ENCODE assay signal across 8 cellular contexts in genomic region chr2:233566141-233566956, GRCh38. TPM values are rescaled to one million over a fixed set of nuclear protein-coding genes. Genes with fewer than 3 reads are reported as not detected.
DNase-seq lines count a peak whose midpoint lies in the region; ATAC-seq and TF ChIP-seq lines count a peak whose summit lies in the region.

A gene with protein sequence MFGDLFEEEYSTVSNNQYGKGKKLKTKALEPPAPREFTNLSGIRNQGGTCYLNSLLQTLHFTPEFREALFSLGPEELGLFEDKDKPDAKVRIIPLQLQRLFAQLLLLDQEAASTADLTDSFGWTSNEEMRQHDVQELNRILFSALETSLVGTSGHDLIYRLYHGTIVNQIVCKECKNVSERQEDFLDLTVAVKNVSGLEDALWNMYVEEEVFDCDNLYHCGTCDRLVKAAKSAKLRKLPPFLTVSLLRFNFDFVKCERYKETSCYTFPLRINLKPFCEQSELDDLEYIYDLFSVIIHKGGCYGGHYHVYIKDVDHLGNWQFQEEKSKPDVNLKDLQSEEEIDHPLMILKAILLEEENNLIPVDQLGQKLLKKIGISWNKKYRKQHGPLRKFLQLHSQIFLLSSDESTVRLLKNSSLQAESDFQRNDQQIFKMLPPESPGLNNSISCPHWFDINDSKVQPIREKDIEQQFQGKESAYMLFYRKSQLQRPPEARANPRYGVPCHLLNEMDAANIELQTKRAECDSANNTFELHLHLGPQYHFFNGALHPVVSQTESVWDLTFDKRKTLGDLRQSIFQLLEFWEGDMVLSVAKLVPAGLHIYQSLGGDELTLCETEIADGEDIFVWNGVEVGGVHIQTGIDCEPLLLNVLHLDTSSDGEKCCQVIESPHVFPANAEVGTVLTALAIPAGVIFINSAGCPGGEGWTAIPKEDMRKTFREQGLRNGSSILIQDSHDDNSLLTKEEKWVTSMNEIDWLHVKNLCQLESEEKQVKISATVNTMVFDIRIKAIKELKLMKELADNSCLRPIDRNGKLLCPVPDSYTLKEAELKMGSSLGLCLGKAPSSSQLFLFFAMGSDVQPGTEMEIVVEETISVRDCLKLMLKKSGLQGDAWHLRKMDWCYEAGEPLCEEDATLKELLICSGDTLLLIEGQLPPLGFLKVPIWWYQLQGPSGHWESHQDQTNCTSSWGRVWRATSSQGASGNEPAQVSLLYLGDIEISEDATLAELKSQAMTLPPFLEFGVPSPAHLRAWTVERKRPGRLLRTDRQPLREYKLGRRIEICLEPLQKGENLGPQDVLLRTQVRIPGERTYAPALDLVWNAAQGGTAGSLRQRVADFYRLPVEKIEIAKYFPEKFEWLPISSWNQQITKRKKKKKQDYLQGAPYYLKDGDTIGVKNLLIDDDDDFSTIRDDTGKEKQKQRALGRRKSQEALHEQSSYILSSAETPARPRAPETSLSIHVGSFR (minus strand): TSS chr2:233566782. CDS start chr2:233565554, 1,228 bp downstream.

- peak within 1 kb of the TSS; percentile 93 for H3K4me3 Mint-ChIP-seq in activated T-helper 2 cell treated with anti-CD3 and anti-CD28 coated beads, Interferon-gamma antibody, Interleukin-2, Interleukin-4, amounts not matched to agents 10 μg/mL and 5 μg/mL and 100 μg/mL, durations not matched to agents 14 hours and 24 hours and 36 hours (ENCODE audit: low read depth)
- peak within 1 kb of the TSS; percentile 93 to 99 (median 97) for H3K4me3 Mint-ChIP-seq in naive B cell
- peak within 1 kb of the TSS; percentile 93 for H3K4me3 Mint-ChIP-seq in stimulated activated effector memory CD8-positive, alpha-beta T cell treated with anti-CD3 and anti-CD28 coated beads, Interleukin-12 subunit alpha, Interleukin-12 subunit beta, amount 100 ng/mL, for 72 hours

- H3K4me3 ChIP-seq in Jurkat, Clone E6-1 (ENCODE audit: low read length), result peak within 1 kb of the TSS; percentile 72
- peak within 1 kb of the TSS; percentile 78 to 96 (median 89) for H3K4me3 ChIP-seq in Peyer's patch
- H3K4me3 ChIP-seq in fibroblast of mammary gland (ENCODE audit: control insufficient read depth, low read depth, low read length), result peak within 1 kb of the TSS; percentile 75

- DNase-seq in CMK (ENCODE audit: low read depth), result peak; percentile 73
- peak; percentile 26 for DNase-seq in Jurkat, Clone E6-1 (ENCODE audit: low read depth, low spot score)
- DNase-seq in Peyer's patch, result peak; percentile 48 to 90 (median 88)
- peak; percentile 33 for DNase-seq in activated T-helper 2 cell treated with anti-CD3 and anti-CD28 coated beads, Interferon-gamma antibody, Interleukin-2, Interleukin-4, amounts not matched to agents 10 μg/mL and 5 μg/mL and 100 μg/mL, durations not matched to agents 14 hours and 24 hours and 36 hours (ENCODE audit: low spot score)
- peak; percentile 89 for DNase-seq in fibroblast of mammary gland (ENCODE audit: low read depth)
- DNase-seq in naive B cell, result peak; percentile 23
- peak; percentile 32 to 80 for DNase-seq in stimulated activated effector memory CD8-positive, alpha-beta T cell treated with anti-CD3 and anti-CD28 coated beads, Interleukin-12 subunit alpha, Interleukin-12 subunit beta, amount 100 ng/mL, for 72 hours (ENCODE audit: low spot score in 2 of 2)

- peaks cover 0 to 6% (median 2%) of the 10 kb centered on the region in 4 donors for H3K4me1 ChIP-seq in Peyer's patch

- peak within 1 kb of the TSS; percentile 87 for H3K27ac Mint-ChIP-seq in activated T-helper 2 cell treated with anti-CD3 and anti-CD28 coated beads, Interferon-gamma antibody, Interleukin-2, Interleukin-4, amounts not matched to agents 10 μg/mL and 5 μg/mL and 100 μg/mL, durations not matched to agents 14 hours and 24 hours and 36 hours
- peak within 1 kb of the TSS; percentile 95 to 98 (median 96) for H3K27ac Mint-ChIP-seq in naive B cell
- H3K27ac Mint-ChIP-seq in stimulated activated effector memory CD8-positive, alpha-beta T cell treated with anti-CD3 and anti-CD28 coated beads, Interleukin-12 subunit alpha, Interleukin-12 subunit beta, amount 100 ng/mL, for 72 hours, result peak within 1 kb of the TSS; percentile 99

- H3K9me3 Mint-ChIP-seq in activated T-helper 2 cell treated with anti-CD3 and anti-CD28 coated beads, Interferon-gamma antibody, Interleukin-2, Interleukin-4, amounts not matched to agents 10 μg/mL and 5 μg/mL and 100 μg/mL, durations not matched to agents 14 hours and 24 hours and 36 hours, result no peaks in the 10 kb centered on the region
- no peaks in the 10 kb centered on the region for H3K9me3 Mint-ChIP-seq in naive B cell
- H3K9me3 Mint-ChIP-seq in stimulated activated effector memory CD8-positive, alpha-beta T cell treated with anti-CD3 and anti-CD28 coated beads, Interleukin-12 subunit alpha, Interleukin-12 subunit beta, amount 100 ng/mL, for 72 hours, result no peaks in the 10 kb centered on the region

- TF ChIP-seq CTCF in Peyer's patch (IDR thresholded peaks at IDR 0.05) (no peak), fibroblast of mammary gland (conservative IDR thresholded peaks at IDR 0.05; ENCODE audit: control insufficient read depth, insufficient read depth, low read depth, low read length) (no peak)

- H3K27me3 Mint-ChIP-seq in activated T-helper 2 cell treated with anti-CD3 and anti-CD28 coated beads, Interferon-gamma antibody, Interleukin-2, Interleukin-4, amounts not matched to agents 10 μg/mL and 5 μg/mL and 100 μg/mL, durations not matched to agents 14 hours and 24 hours and 36 hours (ENCODE audit: low read depth), result peaks cover 21% of the 10 kb centered on the region
- peaks cover 1 to 6% (median 5%) of the 10 kb centered on the region in 3 donors for H3K27me3 Mint-ChIP-seq in naive B cell

- no peaks in the 10 kb centered on the region for H3K27me3 ChIP-seq in Peyer's patch

- peak; percentile 80 for ATAC-seq in GM21447 (IDR thresholded peaks at IDR 0.05; ENCODE audit: unreplicated experiment)
- ATAC-seq in naive B cell (ENCODE audit: low read depth in 2 of 2), result peak; percentile 82 to 83
- ATAC-seq in stimulated activated effector memory CD8-positive, alpha-beta T cell treated with anti-CD3 and anti-CD28 coated beads, Interleukin-12 subunit alpha, Interleukin-12 subunit beta, amount 100 ng/mL, for 72 hours, result peak; percentile 88

- H3K4me1 Mint-ChIP-seq in activated T-helper 2 cell treated with anti-CD3 and anti-CD28 coated beads, Interferon-gamma antibody, Interleukin-2, Interleukin-4, amounts not matched to agents 10 μg/mL and 5 μg/mL and 100 μg/mL, durations not matched to agents 14 hours and 24 hours and 36 hours (ENCODE audit: low read depth), result peaks cover 3% of the 10 kb centered on the region
- peaks cover 7 to 15% (median 14%) of the 10 kb centered on the region in 3 donors for H3K4me1 Mint-ChIP-seq in naive B cell
- peaks cover 5% of the 10 kb centered on the region for H3K4me1 Mint-ChIP-seq in stimulated activated effector memory CD8-positive, alpha-beta T cell treated with anti-CD3 and anti-CD28 coated beads, Interleukin-12 subunit alpha, Interleukin-12 subunit beta, amount 100 ng/mL, for 72 hours

- H3K36me3 Mint-ChIP-seq in activated T-helper 2 cell treated with anti-CD3 and anti-CD28 coated beads, Interferon-gamma antibody, Interleukin-2, Interleukin-4, amounts not matched to agents 10 μg/mL and 5 μg/mL and 100 μg/mL, durations not matched to agents 14 hours and 24 hours and 36 hours (ENCODE audit: low read depth), result peaks cover 3% of the 10 kb centered on the region
- H3K36me3 Mint-ChIP-seq in naive B cell, result no peaks in the 10 kb centered on the region
- H3K36me3 Mint-ChIP-seq in stimulated activated effector memory CD8-positive, alpha-beta T cell treated with anti-CD3 and anti-CD28 coated beads, Interleukin-12 subunit alpha, Interleukin-12 subunit beta, amount 100 ng/mL, for 72 hours, result no peaks in the 10 kb centered on the region

- TF ChIP-seq POLR2A in Peyer's patch (IDR thresholded peaks at IDR 0.05), result peak; percentile 76 to 82

- intact Hi-C loops in activated T-helper 2 cell treated with anti-CD3 and anti-CD28 coated beads, Interferon-gamma antibody, Interleukin-2, Interleukin-4, amounts not matched to agents 10 μg/mL and 5 μg/mL and 100 μg/mL, durations not matched to agents 14 hours and 24 hours and 36 hours (cut with micrococcal nuclease), result no loop called here

- peak within 1 kb of the TSS; percentile 81 to 93 (median 92) for H3K27ac ChIP-seq in Peyer's patch

- H3K36me3 ChIP-seq in Peyer's patch, result no peaks in the 10 kb centered on the region

- no peaks in the 10 kb centered on the region for H3K9me3 ChIP-seq in Peyer's patch

RNA-seq across cellular contexts. Expression of the gene that starts here (rescaled TPM):
- polyA plus RNA-seq in Jurkat, Clone E6-1 (2012; ENCODE audit: insufficient read depth, insufficient read length), result 4.2 TPM
- 10 to 100 TPM; 34.3 to 58.7 (median 45.0) TPM for total RNA-seq in Peyer's patch
- 9.5 and 11.0 TPM in 2 replicates for total RNA-seq in activated T-helper 2 cell treated with anti-CD3 and anti-CD28 coated beads, Interferon-gamma antibody, Interleukin-2, Interleukin-4, amounts not matched to agents 10 μg/mL and 5 μg/mL and 100 μg/mL, durations not matched to agents 14 hours and 24 hours and 36 hours
- polyA plus RNA-seq in naive B cell (ENCODE audit: low read depth in 6 of 6), result 10 to 100 TPM in 2 of 6 donors, 1 to 10 TPM in 4; 4.7 to 11.1 (median 8.1) TPM

Comparison
In these comparisons a context has a peak if more than half of its experiments do, and no peak if none do; other contexts are left out.
1. Peak in every context shown above with its lines: DNase-seq, ATAC-seq, H3K4me3 ChIP-seq and H3K27ac ChIP-seq.
2. DNase-seq: peak in every context shown above with its lines; median percentile 89 in fibroblast of mammary gland; 88 in Peyer's patch; 73 in CMK; 56 in stimulated activated effector memory CD8-positive, alpha-beta T cell treated with anti-CD3 and anti-CD28 coated beads, Interleukin-12 subunit alpha, Interleukin-12 subunit beta, amount 100 ng/mL, for 72 hours; 33 in activated T-helper 2 cell treated with anti-CD3 and anti-CD28 coated beads, Interferon-gamma antibody, Interleukin-2, Interleukin-4, amounts not matched to agents 10 μg/mL and 5 μg/mL and 100 μg/mL, durations not matched to agents 14 hours and 24 hours and 36 hours; 26 in Jurkat, Clone E6-1; 23 in naive B cell.